1 cellular context compared by ENCODE assay signal in genomic region chr7:80869821-80870751, GRCh38.
TF ChIP-seq lines count a peak whose summit lies in the region.

No MANE protein-coding gene starts in this region.

TF ChIP-seq in HCT116, 20 proteins besides CTCF, POLR2A, EP300 and RAD21 (continued from another document):
- TF ChIP-seq SRF (IDR thresholded peaks at IDR 0.05; ENCODE audit: low read depth) (no peak), TCF7L2 (IDR thresholded peaks at IDR 0.05; ENCODE audit: borderline replicate concordance, extremely low read depth, insufficient read depth, insufficient read length) (no peak), POLR2AphosphoS5 (IDR thresholded peaks at IDR 0.05; ENCODE audit: low read depth, low read length) (no peak), SP1 (IDR thresholded peaks at IDR 0.05; ENCODE audit: low read depth) (no peak), EZH2phosphoT487 (IDR thresholded peaks at IDR 0.05; ENCODE audit: borderline replicate concordance) (no peak), MAX (IDR thresholded peaks at IDR 0.05) (no peak), ZFX (IDR thresholded peaks at IDR 0.05) (no peak)
- TF ChIP-seq, protein P1, sequence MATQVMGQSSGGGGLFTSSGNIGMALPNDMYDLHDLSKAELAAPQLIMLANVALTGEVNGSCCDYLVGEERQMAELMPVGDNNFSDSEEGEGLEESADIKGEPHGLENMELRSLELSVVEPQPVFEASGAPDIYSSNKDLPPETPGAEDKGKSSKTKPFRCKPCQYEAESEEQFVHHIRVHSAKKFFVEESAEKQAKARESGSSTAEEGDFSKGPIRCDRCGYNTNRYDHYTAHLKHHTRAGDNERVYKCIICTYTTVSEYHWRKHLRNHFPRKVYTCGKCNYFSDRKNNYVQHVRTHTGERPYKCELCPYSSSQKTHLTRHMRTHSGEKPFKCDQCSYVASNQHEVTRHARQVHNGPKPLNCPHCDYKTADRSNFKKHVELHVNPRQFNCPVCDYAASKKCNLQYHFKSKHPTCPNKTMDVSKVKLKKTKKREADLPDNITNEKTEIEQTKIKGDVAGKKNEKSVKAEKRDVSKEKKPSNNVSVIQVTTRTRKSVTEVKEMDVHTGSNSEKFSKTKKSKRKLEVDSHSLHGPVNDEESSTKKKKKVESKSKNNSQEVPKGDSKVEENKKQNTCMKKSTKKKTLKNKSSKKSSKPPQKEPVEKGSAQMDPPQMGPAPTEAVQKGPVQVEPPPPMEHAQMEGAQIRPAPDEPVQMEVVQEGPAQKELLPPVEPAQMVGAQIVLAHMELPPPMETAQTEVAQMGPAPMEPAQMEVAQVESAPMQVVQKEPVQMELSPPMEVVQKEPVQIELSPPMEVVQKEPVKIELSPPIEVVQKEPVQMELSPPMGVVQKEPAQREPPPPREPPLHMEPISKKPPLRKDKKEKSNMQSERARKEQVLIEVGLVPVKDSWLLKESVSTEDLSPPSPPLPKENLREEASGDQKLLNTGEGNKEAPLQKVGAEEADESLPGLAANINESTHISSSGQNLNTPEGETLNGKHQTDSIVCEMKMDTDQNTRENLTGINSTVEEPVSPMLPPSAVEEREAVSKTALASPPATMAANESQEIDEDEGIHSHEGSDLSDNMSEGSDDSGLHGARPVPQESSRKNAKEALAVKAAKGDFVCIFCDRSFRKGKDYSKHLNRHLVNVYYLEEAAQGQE (IDR thresholded peaks at IDR 0.05; ENCODE audit: low read depth) = no peak
TF ChIP-seq in HCT116: peak in this region for 0.
